In the genomic region with DNA sequence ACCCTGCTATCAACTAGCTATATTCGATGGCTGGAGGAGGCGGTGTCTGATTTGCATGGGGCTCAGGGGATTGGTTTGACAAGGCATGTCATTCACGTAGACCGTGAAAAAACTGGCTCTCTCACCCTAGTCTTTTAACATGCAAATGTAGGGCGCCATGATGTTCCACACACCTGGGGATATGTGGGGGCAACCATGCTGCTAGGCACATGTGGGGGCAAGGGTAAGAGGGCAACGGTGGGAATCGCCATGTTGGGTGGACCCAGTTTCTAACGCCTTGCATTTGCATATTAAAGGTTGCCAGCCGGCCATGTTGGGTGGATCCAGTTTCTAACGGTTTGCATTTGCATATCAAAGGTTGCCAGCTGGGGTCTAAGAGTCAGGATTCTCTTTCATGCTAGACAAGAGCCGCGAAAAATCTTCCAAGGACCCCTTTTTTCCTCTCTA, we compare ENCODE assay signal across 28 cellular contexts.
DNase-seq lines count a peak whose midpoint lies in the region; ATAC-seq and TF ChIP-seq lines count a peak whose summit lies in the region.
"Had no signal": no experiment of that assay in that cellular context is flagged by ENCODE, and none has a peak within 500 bp of the region (broad histone marks: within the 10 kb centered on the region; RNA-seq: fewer than 3 reads in every experiment).

No MANE protein-coding gene starts in this region.

- H2BK15ac ChIP-seq in mesendoderm (replicated peaks; ENCODE audit: low read depth): no peak overlapping the region

- H3K18ac ChIP-seq in mesendoderm (ENCODE audit: low read length): no peak overlapping the region

- H3K4me3 ChIP-seq in GM23338: no peak overlapping the region
- H3K4me3 ChIP-seq in mesendoderm (ENCODE audit: low read length): no peak overlapping the region
- H3K4me3 ChIP-seq: esophagus squamous epithelium, stomach, tibial nerve had no signal

- no peak overlapping the region for H2AK5ac ChIP-seq in mesendoderm (ENCODE audit: low read length)

- H4K5ac ChIP-seq in mesendoderm (ENCODE audit: low read length): no peak overlapping the region

- H3K27me3 Mint-ChIP-seq in GM23338 (ENCODE audit: insufficient read depth, low read depth, poor library complexity): peaks cover 2% of the 10 kb centered on the region
- peaks cover 15% of the 10 kb centered on the region for H3K27me3 Mint-ChIP-seq in progenitor cell of endocrine pancreas

- no peak overlapping the region for H2BK5ac ChIP-seq in mesendoderm (ENCODE audit: low read length)

- WGBS in mesendoderm (ENCODE audit: extremely low coverage, insufficient coverage, low lambda C conversion rate): no CpG with 5 or more reads among the region's 12 CpGs

- H3K36me3 Mint-ChIP-seq in GM23338 (ENCODE audit: low read depth) (no peaks in the 10 kb centered on the region), progenitor cell of endocrine pancreas (ENCODE audit: insufficient read depth) (no peaks in the 10 kb centered on the region)
- H3K36me3 Mint-ChIP-seq: activated naive CD8-positive, alpha-beta T cell treated with anti-CD3 and anti-CD28 coated beads for 36 hours; naive thymus-derived CD4-positive, alpha-beta T cell had no signal

- H3K4me1 ChIP-seq in GM23338 (ENCODE audit: insufficient read depth) (peaks cover 18% of the 10 kb centered on the region), mesendoderm (ENCODE audit: control insufficient read depth, low read depth, low read length) (peaks cover 4% of the 10 kb centered on the region)

- TF ChIP-seq CTCF in GM23338 (conservative IDR thresholded peaks at IDR 0.05; ENCODE audit: low read depth in 2 of 2) (no peak), progenitor cell of endocrine pancreas (IDR thresholded peaks at IDR 0.05; ENCODE audit: unreplicated experiment) (no peak)

- H3K4ac ChIP-seq in mesendoderm (ENCODE audit: low read depth, low read length): no peak overlapping the region

- no peaks in the 10 kb centered on the region for H3K36me3 ChIP-seq in GM23338 (ENCODE audit: insufficient read depth)
- no peaks in the 10 kb centered on the region for H3K36me3 ChIP-seq in mesendoderm (ENCODE audit: control insufficient read depth, insufficient read depth, low read length)
- H3K36me3 ChIP-seq: esophagus squamous epithelium, stomach, tibial nerve had no signal

- H2AFZ ChIP-seq in GM23338: no peak overlapping the region

- no peaks in the 10 kb centered on the region for H4K20me1 ChIP-seq in GM23338 (replicated peaks; ENCODE audit: insufficient read depth)

- peaks cover 11% of the 10 kb centered on the region for H3K9me2 ChIP-seq in GM23338 (ENCODE audit: insufficient read depth)

- H3K23ac ChIP-seq in mesendoderm (ENCODE audit: low read length): no peak overlapping the region

- peak overlapping the region; percentile 20 for H3K56ac ChIP-seq in mesendoderm (ENCODE audit: low read length)

- peaks cover 12% of the 10 kb centered on the region for H3K4me1 Mint-ChIP-seq in GM23338
- peaks cover 4% of the 10 kb centered on the region for H3K4me1 Mint-ChIP-seq in progenitor cell of endocrine pancreas (ENCODE audit: low read depth)
- H3K4me1 Mint-ChIP-seq: activated naive CD8-positive, alpha-beta T cell treated with anti-CD3 and anti-CD28 coated beads for 36 hours; B cell had no signal

- DNase-seq in GM23338 (ENCODE audit: low spot score): peak; percentile 89
- peak; percentile 43 for DNase-seq in NCI-H69 (lab: John Stamatoyannopoulos, UW)
- peak; percentile 59 for DNase-seq in ecto neural progenitor cell (ENCODE audit: low spot score)
- no peak for DNase-seq in mesendoderm
- DNase-seq in iPS-NIHi7 (ENCODE audit: extremely low spot score): no peak
- no peak for DNase-seq in progenitor cell of endocrine pancreas (ENCODE audit: low spot score, unreplicated experiment)
- DNase-seq: activated CD4-positive, alpha-beta T cell treated with anti-CD3 and anti-CD28 coated beads for 4 hours; activated naive CD8-positive, alpha-beta T cell treated with anti-CD3 and anti-CD28 coated beads for 36 hours; activated T-cell treated with anti-CD3 and anti-CD28 coated beads for 4 hours; aorta; cortex of kidney; DMS53; esophagus squamous epithelium; foreskin melanocyte; GDM1; left ventricle myocardium superior; midbrain; naive thymus-derived CD4-positive, alpha-beta T cell; NCI-H1092; NCI-H187 treated with DMSO at 0.1 percent for 48 hours; retina; small intestine; stomach had no signal

- H3K9ac ChIP-seq in mesendoderm (ENCODE audit: low read length): no peak overlapping the region

- H3K27ac Mint-ChIP-seq in GM23338 (no peak overlapping the region), progenitor cell of endocrine pancreas (no peak overlapping the region)
- H3K27ac Mint-ChIP-seq: activated naive CD8-positive, alpha-beta T cell treated with anti-CD3 and anti-CD28 coated beads for 36 hours; B cell; naive thymus-derived CD4-positive, alpha-beta T cell had no signal

- H4K8ac ChIP-seq in mesendoderm (ENCODE audit: low read depth, low read length): no peak overlapping the region

- H3K79me1 ChIP-seq in mesendoderm (ENCODE audit: low read length): no peaks in the 10 kb centered on the region

- H3K4me2 ChIP-seq in GM23338: peak overlapping the region; percentile 44; the same call in 1 of the 2 replicates
- no peak overlapping the region for H3K4me2 ChIP-seq in mesendoderm (ENCODE audit: low read length)

- H3K79me2 ChIP-seq in GM23338 (replicated peaks; ENCODE audit: insufficient read depth): no peaks in the 10 kb centered on the region
- H3K79me2 ChIP-seq in mesendoderm (ENCODE audit: control insufficient read depth, insufficient read depth, low read length): no peaks in the 10 kb centered on the region

- H3K27me3 ChIP-seq in GM23338 (ENCODE audit: insufficient read depth) (no peaks in the 10 kb centered on the region), mesendoderm (ENCODE audit: insufficient read depth, low read length, poor library complexity) (no peaks in the 10 kb centered on the region)
- H3K27me3 ChIP-seq: stomach, tibial nerve had no signal

- H2BK120ac ChIP-seq in mesendoderm (ENCODE audit: low read depth, low read length): no peak overlapping the region

- no peaks in the 10 kb centered on the region for H3F3A ChIP-seq in GM23338 (replicated peaks; ENCODE audit: low read depth)

- H3K27ac ChIP-seq in GM23338 (ENCODE audit: low read depth) (no peak overlapping the region), mesendoderm (ENCODE audit: low read depth, low read length) (no peak overlapping the region)

- H3K4me3 Mint-ChIP-seq in GM23338: peak overlapping the region; percentile 30; the same call in 1 of the 3 replicates
- no peak overlapping the region for H3K4me3 Mint-ChIP-seq in progenitor cell of endocrine pancreas (ENCODE audit: low read depth)
- H3K4me3 Mint-ChIP-seq: activated naive CD8-positive, alpha-beta T cell treated with anti-CD3 and anti-CD28 coated beads for 36 hours; B cell; naive thymus-derived CD4-positive, alpha-beta T cell had no signal

- ATAC-seq in GM23338: peak; percentile 89
- no peak for ATAC-seq in GM21529 (IDR thresholded peaks at IDR 0.05; ENCODE audit: unreplicated experiment)
- ATAC-seq in GM21717 (IDR thresholded peaks at IDR 0.05; ENCODE audit: unreplicated experiment): no peak
- ATAC-seq: left ventricle myocardium superior; naive thymus-derived CD4-positive, alpha-beta T cell; Right ventricle myocardium inferior had no signal

- no peaks in the 10 kb centered on the region; the same call in 2 of the 3 replicates for H3K9me3 Mint-ChIP-seq in GM23338
- H3K9me3 Mint-ChIP-seq in progenitor cell of endocrine pancreas (ENCODE audit: low read depth): no peaks in the 10 kb centered on the region
- H3K9me3 Mint-ChIP-seq: activated naive CD8-positive, alpha-beta T cell treated with anti-CD3 and anti-CD28 coated beads for 36 hours had no signal

TF ChIP-seq in GM23338, 12 proteins besides CTCF, POLR2A, EP300 and RAD21:
- TF ChIP-seq STAT1 (IDR thresholded peaks at IDR 0.05; ENCODE audit: unreplicated experiment) (no peak), EZH2 (IDR thresholded peaks at IDR 0.05; ENCODE audit: low read depth, unreplicated experiment) (no peak), CREB1 (CRISPR knock-in tag; IDR thresholded peaks at IDR 0.05; ENCODE audit: low read depth) (peak; percentile 69), ZNF331 (CRISPR knock-in tag; IDR thresholded peaks at IDR 0.05; ENCODE audit: low read depth) (0 out of 2 replicates have a peak, but pooled peaks have one; percentile 14)

Comparison
In these comparisons a context has a peak if more than half of its experiments do, and no peak if none do; other contexts are left out.
1. DNase-seq: peak in GM23338 (single experiment), NCI-H69 (single experiment) and ecto neural progenitor cell (single experiment); none in mesendoderm (single experiment), iPS-NIHi7 (single experiment) and progenitor cell of endocrine pancreas (single experiment).